Comparison of ENCODE assay signal across 1 cellular context in the genomic region with DNA sequence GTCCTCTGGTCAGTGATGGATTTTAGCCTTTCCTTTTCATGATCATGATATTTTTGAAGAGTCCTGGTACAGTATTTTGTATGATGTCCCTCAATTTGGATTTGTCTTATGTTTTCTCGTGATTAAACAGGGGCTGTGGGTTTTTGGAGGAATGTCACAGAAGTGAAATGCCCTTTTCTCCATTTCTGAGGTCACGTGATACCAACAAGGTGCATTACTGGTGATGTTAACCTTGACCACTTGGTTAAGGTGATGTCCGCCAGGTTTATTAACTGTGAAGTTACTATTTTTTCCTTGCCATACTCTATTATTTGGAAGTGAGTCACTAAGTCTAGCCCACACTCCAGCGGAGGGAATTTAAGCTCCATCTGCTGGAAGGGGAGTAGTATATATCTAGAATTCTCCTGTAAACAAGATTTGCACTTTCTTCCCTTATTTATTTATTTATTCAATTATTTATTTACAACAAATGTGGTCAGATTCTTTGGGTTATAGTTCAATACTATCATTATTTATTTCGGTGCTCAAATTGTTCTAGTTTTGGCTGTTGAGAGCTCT.
TF ChIP-seq lines count a peak whose summit lies in the region.

No MANE protein-coding gene starts in this region.

TF ChIP-seq in liver, 16 proteins besides CTCF, POLR2A, EP300 and RAD21 (continued from another document):
- TF ChIP-seq, protein P1, sequence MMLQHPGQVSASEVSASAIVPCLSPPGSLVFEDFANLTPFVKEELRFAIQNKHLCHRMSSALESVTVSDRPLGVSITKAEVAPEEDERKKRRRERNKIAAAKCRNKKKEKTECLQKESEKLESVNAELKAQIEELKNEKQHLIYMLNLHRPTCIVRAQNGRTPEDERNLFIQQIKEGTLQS (IDR thresholded peaks at IDR 0.05) = no peak
- no peak for TF ChIP-seq HNF4G (IDR thresholded peaks at IDR 0.05)
- TF ChIP-seq JUND (IDR thresholded peaks at IDR 0.05) = no peak
- TF ChIP-seq RXRA (IDR thresholded peaks at IDR 0.05) = no peak
- no peak for TF ChIP-seq FOXA2 (IDR thresholded peaks at IDR 0.05)
- TF ChIP-seq GABPA (IDR thresholded peaks at IDR 0.05 in 1 of 2, conservative IDR thresholded peaks at IDR 0.05 in 1 of 2) = no peak
- TF ChIP-seq, protein P2, sequence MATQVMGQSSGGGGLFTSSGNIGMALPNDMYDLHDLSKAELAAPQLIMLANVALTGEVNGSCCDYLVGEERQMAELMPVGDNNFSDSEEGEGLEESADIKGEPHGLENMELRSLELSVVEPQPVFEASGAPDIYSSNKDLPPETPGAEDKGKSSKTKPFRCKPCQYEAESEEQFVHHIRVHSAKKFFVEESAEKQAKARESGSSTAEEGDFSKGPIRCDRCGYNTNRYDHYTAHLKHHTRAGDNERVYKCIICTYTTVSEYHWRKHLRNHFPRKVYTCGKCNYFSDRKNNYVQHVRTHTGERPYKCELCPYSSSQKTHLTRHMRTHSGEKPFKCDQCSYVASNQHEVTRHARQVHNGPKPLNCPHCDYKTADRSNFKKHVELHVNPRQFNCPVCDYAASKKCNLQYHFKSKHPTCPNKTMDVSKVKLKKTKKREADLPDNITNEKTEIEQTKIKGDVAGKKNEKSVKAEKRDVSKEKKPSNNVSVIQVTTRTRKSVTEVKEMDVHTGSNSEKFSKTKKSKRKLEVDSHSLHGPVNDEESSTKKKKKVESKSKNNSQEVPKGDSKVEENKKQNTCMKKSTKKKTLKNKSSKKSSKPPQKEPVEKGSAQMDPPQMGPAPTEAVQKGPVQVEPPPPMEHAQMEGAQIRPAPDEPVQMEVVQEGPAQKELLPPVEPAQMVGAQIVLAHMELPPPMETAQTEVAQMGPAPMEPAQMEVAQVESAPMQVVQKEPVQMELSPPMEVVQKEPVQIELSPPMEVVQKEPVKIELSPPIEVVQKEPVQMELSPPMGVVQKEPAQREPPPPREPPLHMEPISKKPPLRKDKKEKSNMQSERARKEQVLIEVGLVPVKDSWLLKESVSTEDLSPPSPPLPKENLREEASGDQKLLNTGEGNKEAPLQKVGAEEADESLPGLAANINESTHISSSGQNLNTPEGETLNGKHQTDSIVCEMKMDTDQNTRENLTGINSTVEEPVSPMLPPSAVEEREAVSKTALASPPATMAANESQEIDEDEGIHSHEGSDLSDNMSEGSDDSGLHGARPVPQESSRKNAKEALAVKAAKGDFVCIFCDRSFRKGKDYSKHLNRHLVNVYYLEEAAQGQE (IDR thresholded peaks at IDR 0.05) = no peak
